In genomic region chr2:68448671-68449394, GRCh38 we compare ENCODE assay signal across 1 cellular context.
TF ChIP-seq lines count a peak whose summit lies in the region.

No MANE protein-coding gene starts in this region.

TF ChIP-seq in HepG2, 621 proteins besides CTCF, POLR2A, EP300 and RAD21:
- no peak for TF ChIP-seq ZNF451 (CRISPR knock-in tag; IDR thresholded peaks at IDR 0.05)
- no peak for TF ChIP-seq ZNF543 (CRISPR knock-in tag; IDR thresholded peaks at IDR 0.05)
- no peak for TF ChIP-seq ATF1 (CRISPR knock-in tag; IDR thresholded peaks at IDR 0.05)
- no peak for TF ChIP-seq ZNF878 (CRISPR knock-in tag; IDR thresholded peaks at IDR 0.05)
- TF ChIP-seq ZBTB21 (CRISPR knock-in tag; IDR thresholded peaks at IDR 0.05), result no peak
- no peak for TF ChIP-seq ZNF740 (CRISPR knock-in tag; IDR thresholded peaks at IDR 0.05)
- TF ChIP-seq ZNF687 (CRISPR knock-in tag; IDR thresholded peaks at IDR 0.05), result no peak
- TF ChIP-seq SNAPC5 (CRISPR knock-in tag; IDR thresholded peaks at IDR 0.05; ENCODE audit: borderline replicate concordance), result no peak
- no peak for TF ChIP-seq ZNF563 (CRISPR knock-in tag; IDR thresholded peaks at IDR 0.05)
TF ChIP-seq in HepG2: peak in this region for 0.
